In genomic region chr1:86754265-86754974, GRCh38 we compare ENCODE assay signal across 1 cellular context.
TF ChIP-seq lines count a peak whose summit lies in the region.

No MANE protein-coding gene starts in this region.

TF ChIP-seq in K562, 482 proteins besides CTCF, POLR2A, EP300 and RAD21:
- TF ChIP-seq LARP7 (IDR thresholded peaks at IDR 0.05) (no peak), THAP12 (CRISPR knock-in tag; IDR thresholded peaks at IDR 0.05) (no peak), TEAD2 (tag; IDR thresholded peaks at IDR 0.05) (no peak), ZFPM2 (CRISPR knock-in tag; IDR thresholded peaks at IDR 0.05) (no peak), KLF6 (CRISPR knock-in tag; IDR thresholded peaks at IDR 0.05; ENCODE audit: borderline replicate concordance) (no peak), NBN (IDR thresholded peaks at IDR 0.05; ENCODE audit: low read depth) (no peak), ZBTB2 (IDR thresholded peaks at IDR 0.05) (no peak), RAD51 (IDR thresholded peaks at IDR 0.05; ENCODE audit: borderline replicate concordance, low read depth) (no peak), POLR2B (IDR thresholded peaks at IDR 0.05; ENCODE audit: low read depth, partially characterized antibody) (no peak), E2F3 (CRISPR knock-in tag; IDR thresholded peaks at IDR 0.05) (no peak), BACH1 (tag; IDR thresholded peaks at IDR 0.05) (no peak), RBM34 (IDR thresholded peaks at IDR 0.05; ENCODE audit: borderline replicate concordance, insufficient read depth, low read length) (no peak), PRDM10 (IDR thresholded peaks at IDR 0.05; ENCODE audit: partially characterized antibody) (no peak), E2F4 (CRISPR knock-in tag; IDR thresholded peaks at IDR 0.05; ENCODE audit: low read depth) (no peak), STAG1 (CRISPR knock-in tag; IDR thresholded peaks at IDR 0.05; ENCODE audit: borderline replicate concordance) (no peak), CHD4 (IDR thresholded peaks at IDR 0.05; ENCODE audit: insufficient read depth, insufficient replicate concordance, low read depth, low read length, poor library complexity, severe bottlenecking) (no peak)
TF ChIP-seq in K562: peak in this region for 0.
